In genomic region chr3:123424321-123424998, GRCh38 we compare ENCODE assay signal across 21 cellular contexts. TPM values are rescaled to one million over a fixed set of nuclear protein-coding genes. Genes with fewer than 3 reads are reported as not detected.
DNase-seq lines count a peak whose midpoint lies in the region; ATAC-seq, FAIRE-seq and TF ChIP-seq lines count a peak whose summit lies in the region.
"Had no signal": no experiment of that assay in that cellular context is flagged by ENCODE, and none has a peak within 500 bp of the region (broad histone marks: within the 10 kb centered on the region; RNA-seq: fewer than 3 reads in every experiment).

No MANE protein-coding gene starts in this region.

- H3K4me2 ChIP-seq in BLaER1 = peak overlapping the region; percentile 89
- H3K4me2 ChIP-seq: A549 had no signal

- ATAC-seq in left ventricle myocardium superior = peak; percentile 38
- ATAC-seq: A549; activated CD4-positive, CD25-positive, alpha-beta regulatory T cell treated with anti-CD3 and anti-CD28 coated beads, Interleukin-2, amount 50 U/mL, for 24 hours had no signal

- intact Hi-C loops in left ventricle myocardium superior (cut with micrococcal nuclease) = no loop called here

- H3K36me3 ChIP-seq in BLaER1 (no peaks in the 10 kb centered on the region), small intestine (ENCODE audit: control insufficient read depth in 2 of 2, insufficient read depth in 2 of 2, low read length in 2 of 2) (no peaks in the 10 kb centered on the region)
- H3K36me3 ChIP-seq: breast epithelium had no signal

- no peak overlapping the region for H3K4me3 ChIP-seq in BLaER1
- H3K4me3 ChIP-seq in small intestine (ENCODE audit: low read depth in 1 of 2, low read length in 2 of 2) = no peak overlapping the region
- H3K4me3 ChIP-seq: A549, breast epithelium, SK-N-MC had no signal

- H3K27me3 ChIP-seq in BLaER1 (no peaks in the 10 kb centered on the region), small intestine (ENCODE audit: control insufficient read depth in 2 of 2, insufficient read depth in 2 of 2, low read length in 2 of 2) (no peaks in the 10 kb centered on the region)
- H3K27me3 ChIP-seq: breast epithelium had no signal

- H3K9ac ChIP-seq in BLaER1 = no peak overlapping the region

- DNase-seq in cerebellar cortex (ENCODE audit: low spot score) (peak; percentile 86), left ventricle myocardium superior (peak; percentile 76), small intestine (peak; percentile 43), GM10266 (ENCODE audit: extremely low spot score) (no peak), DMS114 treated with DMSO at 0.1 percent for 48 hours (lab: John Stamatoyannopoulos, UW; ENCODE audit: unreplicated experiment) (no peak), NCI-H1694 (lab: John Stamatoyannopoulos, UW) (no peak), NCI-H2227 (lab: John Stamatoyannopoulos, UW; ENCODE audit: unreplicated experiment) (no peak)
- DNase-seq: activated naive CD8-positive, alpha-beta T cell treated with anti-CD3 and anti-CD28 coated beads for 36 hours; effector CD8-positive, alpha-beta T cell; islet precursor cell; NCI-H1417; NCI-H2171; nephron progenitor cell; stimulated activated naive CD8-positive, alpha-beta T cell treated with anti-CD3 and anti-CD28 coated beads, Interleukin-15, amount 100 ng/mL, for 72 hours; T1000 had no signal

- no peak for TF ChIP-seq CTCF in GM10266 (IDR thresholded peaks at IDR 0.05; ENCODE audit: control insufficient read depth, insufficient read depth, low read depth, missing control alignments)

- H3K4me1 ChIP-seq in BLaER1 (peaks cover 90% of the 10 kb centered on the region), small intestine (ENCODE audit: control insufficient read depth in 2 of 2, insufficient read depth in 1 of 2, low read depth in 1 of 2, low read length in 1 of 2) (peaks cover 3 to 18% of the 10 kb centered on the region in 2 donors)
- H3K4me1 ChIP-seq: A549, breast epithelium had no signal

- WGBS in small intestine, 3 donors = 35 to 69% (median 50%) methylated on average over 13 of the region's 13 CpGs

- no peak for FAIRE-seq in small intestine (lab: Jason Lieb, UNC)
- FAIRE-seq: A549 had no signal

- H3K27ac ChIP-seq in BLaER1 (no peak overlapping the region), small intestine (ENCODE audit: low read depth in 1 of 2, low read length in 1 of 2) (no peak overlapping the region)
- H3K27ac ChIP-seq: A549, C4-2B, SK-N-MC had no signal

- no peaks in the 10 kb centered on the region for H4K20me1 ChIP-seq in BLaER1

- H3K9me3 ChIP-seq in BLaER1 (no peaks in the 10 kb centered on the region), small intestine (ENCODE audit: control insufficient read depth, low read depth) (no peaks in the 10 kb centered on the region)
- H3K9me3 ChIP-seq: A549, breast epithelium had no signal

RNA-seq across cellular contexts. Expression of gene ADCY5, which starts 24.4 kb away (rescaled TPM):
- 273 TPM for total RNA-seq in left ventricle myocardium superior
- 1 to 10 TPM in 2 of 3 donors, under 1 TPM in 1; 0.67 to 6.9 (median 3.2) TPM for polyA plus RNA-seq in small intestine
- total RNA-seq: activated naive CD8-positive, alpha-beta T cell treated with anti-CD3 and anti-CD28 coated beads for 36 hours had no signal

Comparison
In these comparisons a context has a peak if more than half of its experiments do, and no peak if none do; other contexts are left out.
1. DNase-seq: peak in cerebellar cortex (single experiment), left ventricle myocardium superior (single experiment) and small intestine (single experiment); none in GM10266 (single experiment), DMS114 treated with DMSO at 0.1 percent for 48 hours (single experiment), NCI-H1694 (single experiment) and NCI-H2227 (single experiment).